ENCODE assay signal across 8 cellular contexts in the genomic region with DNA sequence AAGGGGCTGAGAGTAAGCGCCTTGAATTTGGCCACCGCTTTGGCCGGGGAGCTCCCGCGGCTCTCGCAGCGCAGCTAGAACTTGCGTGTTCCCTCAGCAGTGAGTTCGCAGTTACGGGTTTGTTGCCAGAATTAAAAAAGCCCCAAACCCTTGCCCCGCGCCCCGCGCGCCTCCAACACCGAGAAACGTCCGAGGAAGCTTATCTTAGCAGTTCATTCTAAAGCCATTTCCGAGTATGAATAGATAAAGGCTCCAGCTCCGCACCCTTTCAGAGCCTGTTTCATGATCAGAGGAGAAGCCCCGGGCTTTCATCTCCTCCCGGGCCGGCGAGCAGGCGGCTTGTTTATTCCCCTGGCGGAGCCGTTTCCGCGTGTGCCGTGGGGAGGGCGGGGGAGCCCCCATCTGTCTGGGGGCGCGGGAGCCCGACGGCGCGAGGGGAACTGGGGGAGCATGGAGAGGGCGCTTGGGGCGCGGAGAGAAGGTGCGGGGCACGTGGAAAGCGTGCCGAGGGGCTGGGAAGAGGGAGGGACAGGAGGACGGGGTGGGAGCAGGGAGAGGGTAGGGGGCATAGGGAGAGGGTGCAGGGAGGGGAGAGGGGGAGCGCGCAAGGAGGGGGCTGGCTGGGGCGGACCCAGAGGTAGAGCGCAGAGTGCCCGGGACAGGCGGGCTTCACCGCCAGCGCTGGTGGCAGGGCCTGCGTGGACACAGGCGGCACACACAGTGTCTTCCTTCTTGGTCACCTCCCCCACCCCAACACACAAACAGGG.
DNase-seq lines count a peak whose midpoint lies in the region; TF ChIP-seq lines count a peak whose summit lies in the region.
"Had no signal": no experiment of that assay in that cellular context is flagged by ENCODE, and none has a peak within 500 bp of the region (broad histone marks: within the 10 kb centered on the region; RNA-seq: fewer than 3 reads in every experiment).

No MANE protein-coding gene starts in this region.

- no peak overlapping the region for H2AFZ ChIP-seq in OCI-LY1 (ENCODE audit: low read length)

- TF ChIP-seq CTCF in OCI-LY1 (IDR thresholded peaks at IDR 0.05; ENCODE audit: low read length), result no peak
- TF ChIP-seq CTCF in foreskin fibroblast (IDR thresholded peaks at IDR 0.05; ENCODE audit: low read depth, low read length), result no peak

- H3K36me3 ChIP-seq in OCI-LY1 (ENCODE audit: insufficient read depth, low read length), result no peaks in the 10 kb centered on the region

- H3K9me3 ChIP-seq in OCI-LY1 (ENCODE audit: low read length), result no peaks in the 10 kb centered on the region

- no peaks in the 10 kb centered on the region for H3F3A ChIP-seq in OCI-LY1 (ENCODE audit: insufficient read depth, low read length)

- peak; percentile 46 for DNase-seq in GM03348 (ENCODE audit: low spot score)
- DNase-seq in foreskin fibroblast, result peak in 1 of 2 donors; percentile 64
- peak; percentile 74 for DNase-seq in retina
- DNase-seq in NAMALWA (ENCODE audit: low spot score), result no peak
- DNase-seq in germinal center (ENCODE audit: low spot score), result no peak
- DNase-seq in midbrain (lab: John Stamatoyannopoulos, UW), result no peak

- H3K27me3 ChIP-seq in OCI-LY1 (ENCODE audit: insufficient read depth, low read length), result peaks cover 7% of the 10 kb centered on the region; the same call in 1 of the 2 replicates

- H3K4me1 ChIP-seq in OCI-LY1 (ENCODE audit: insufficient read depth, low read length, severe bottlenecking), result no peaks in the 10 kb centered on the region

- H4K20me1 ChIP-seq in OCI-LY1 (ENCODE audit: insufficient read depth, low read length), result no peaks in the 10 kb centered on the region

- no peak overlapping the region for H3K27ac ChIP-seq in OCI-LY1 (ENCODE audit: low read depth, low read length, poor library complexity, severe bottlenecking)

- H3K9me2 ChIP-seq in OCI-LY1 (ENCODE audit: low read depth, low read length), result no peaks in the 10 kb centered on the region

- peak overlapping the region; percentile 48 for H3K4me2 ChIP-seq in OCI-LY1 (ENCODE audit: low read length)

- H3K4me3 ChIP-seq in OCI-LY1 (ENCODE audit: low read depth, low read length, poor library complexity, severe bottlenecking) (peak overlapping the region; percentile 24), foreskin fibroblast (ENCODE audit: low read depth in 1 of 2, low read length in 2 of 2) (peak overlapping the region; percentile 33 to 45)
- H3K4me3 ChIP-seq: lung had no signal

- H3K9ac ChIP-seq in OCI-LY1 (ENCODE audit: low read length), result no peak overlapping the region

- no peaks in the 10 kb centered on the region for H3K79me2 ChIP-seq in OCI-LY1 (ENCODE audit: insufficient read depth, low read length)

Comparison
In these comparisons a context has a peak if more than half of its experiments do, and no peak if none do; other contexts are left out.
1. DNase-seq: peak in GM03348 (single experiment) and retina (single experiment); none in NAMALWA (single experiment), germinal center (single experiment) and midbrain (single experiment).